In genomic region chr12:22228022-22228875, GRCh38 we compare ENCODE assay signal across 1 cellular context.
TF ChIP-seq lines count a peak whose summit lies in the region.

No MANE protein-coding gene starts in this region.

TF ChIP-seq in HepG2, 621 proteins besides CTCF, POLR2A, EP300 and RAD21 (continued from another document):
- TF ChIP-seq, protein P1, sequence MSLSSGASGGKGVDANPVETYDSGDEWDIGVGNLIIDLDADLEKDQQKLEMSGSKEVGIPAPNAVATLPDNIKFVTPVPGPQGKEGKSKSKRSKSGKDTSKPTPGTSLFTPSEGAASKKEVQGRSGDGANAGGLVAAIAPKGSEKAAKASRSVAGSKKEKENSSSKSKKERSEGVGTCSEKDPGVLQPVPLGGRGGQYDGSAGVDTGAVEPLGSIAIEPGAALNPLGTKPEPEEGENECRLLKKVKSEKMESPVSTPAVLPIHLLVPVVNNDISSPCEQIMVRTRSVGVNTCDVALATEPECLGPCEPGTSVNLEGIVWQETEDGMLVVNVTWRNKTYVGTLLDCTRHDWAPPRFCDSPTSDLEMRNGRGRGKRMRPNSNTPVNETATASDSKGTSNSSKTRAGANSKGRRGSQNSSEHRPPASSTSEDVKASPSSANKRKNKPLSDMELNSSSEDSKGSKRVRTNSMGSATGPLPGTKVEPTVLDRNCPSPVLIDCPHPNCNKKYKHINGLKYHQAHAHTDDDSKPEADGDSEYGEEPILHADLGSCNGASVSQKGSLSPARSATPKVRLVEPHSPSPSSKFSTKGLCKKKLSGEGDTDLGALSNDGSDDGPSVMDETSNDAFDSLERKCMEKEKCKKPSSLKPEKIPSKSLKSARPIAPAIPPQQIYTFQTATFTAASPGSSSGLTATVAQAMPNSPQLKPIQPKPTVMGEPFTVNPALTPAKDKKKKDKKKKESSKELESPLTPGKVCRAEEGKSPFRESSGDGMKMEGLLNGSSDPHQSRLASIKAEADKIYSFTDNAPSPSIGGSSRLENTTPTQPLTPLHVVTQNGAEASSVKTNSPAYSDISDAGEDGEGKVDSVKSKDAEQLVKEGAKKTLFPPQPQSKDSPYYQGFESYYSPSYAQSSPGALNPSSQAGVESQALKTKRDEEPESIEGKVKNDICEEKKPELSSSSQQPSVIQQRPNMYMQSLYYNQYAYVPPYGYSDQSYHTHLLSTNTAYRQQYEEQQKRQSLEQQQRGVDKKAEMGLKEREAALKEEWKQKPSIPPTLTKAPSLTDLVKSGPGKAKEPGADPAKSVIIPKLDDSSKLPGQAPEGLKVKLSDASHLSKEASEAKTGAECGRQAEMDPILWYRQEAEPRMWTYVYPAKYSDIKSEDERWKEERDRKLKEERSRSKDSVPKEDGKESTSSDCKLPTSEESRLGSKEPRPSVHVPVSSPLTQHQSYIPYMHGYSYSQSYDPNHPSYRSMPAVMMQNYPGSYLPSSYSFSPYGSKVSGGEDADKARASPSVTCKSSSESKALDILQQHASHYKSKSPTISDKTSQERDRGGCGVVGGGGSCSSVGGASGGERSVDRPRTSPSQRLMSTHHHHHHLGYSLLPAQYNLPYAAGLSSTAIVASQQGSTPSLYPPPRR (CRISPR knock-in tag; IDR thresholded peaks at IDR 0.05; ENCODE audit: borderline replicate concordance): no peak
- TF ChIP-seq, protein P2, sequence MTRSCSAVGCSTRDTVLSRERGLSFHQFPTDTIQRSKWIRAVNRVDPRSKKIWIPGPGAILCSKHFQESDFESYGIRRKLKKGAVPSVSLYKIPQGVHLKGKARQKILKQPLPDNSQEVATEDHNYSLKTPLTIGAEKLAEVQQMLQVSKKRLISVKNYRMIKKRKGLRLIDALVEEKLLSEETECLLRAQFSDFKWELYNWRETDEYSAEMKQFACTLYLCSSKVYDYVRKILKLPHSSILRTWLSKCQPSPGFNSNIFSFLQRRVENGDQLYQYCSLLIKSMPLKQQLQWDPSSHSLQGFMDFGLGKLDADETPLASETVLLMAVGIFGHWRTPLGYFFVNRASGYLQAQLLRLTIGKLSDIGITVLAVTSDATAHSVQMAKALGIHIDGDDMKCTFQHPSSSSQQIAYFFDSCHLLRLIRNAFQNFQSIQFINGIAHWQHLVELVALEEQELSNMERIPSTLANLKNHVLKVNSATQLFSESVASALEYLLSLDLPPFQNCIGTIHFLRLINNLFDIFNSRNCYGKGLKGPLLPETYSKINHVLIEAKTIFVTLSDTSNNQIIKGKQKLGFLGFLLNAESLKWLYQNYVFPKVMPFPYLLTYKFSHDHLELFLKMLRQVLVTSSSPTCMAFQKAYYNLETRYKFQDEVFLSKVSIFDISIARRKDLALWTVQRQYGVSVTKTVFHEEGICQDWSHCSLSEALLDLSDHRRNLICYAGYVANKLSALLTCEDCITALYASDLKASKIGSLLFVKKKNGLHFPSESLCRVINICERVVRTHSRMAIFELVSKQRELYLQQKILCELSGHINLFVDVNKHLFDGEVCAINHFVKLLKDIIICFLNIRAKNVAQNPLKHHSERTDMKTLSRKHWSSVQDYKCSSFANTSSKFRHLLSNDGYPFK (CRISPR knock-in tag; IDR thresholded peaks at IDR 0.05; ENCODE audit: borderline replicate concordance): no peak
- TF ChIP-seq GTF3A (CRISPR knock-in tag; conservative IDR thresholded peaks at IDR 0.05) (no peak), ZBED4 (CRISPR knock-in tag; IDR thresholded peaks at IDR 0.05; ENCODE audit: borderline replicate concordance) (no peak), NFIC (IDR thresholded peaks at IDR 0.05; ENCODE audit: low read length) (no peak)
